10 cellular contexts compared by ENCODE assay signal in the genomic region with DNA sequence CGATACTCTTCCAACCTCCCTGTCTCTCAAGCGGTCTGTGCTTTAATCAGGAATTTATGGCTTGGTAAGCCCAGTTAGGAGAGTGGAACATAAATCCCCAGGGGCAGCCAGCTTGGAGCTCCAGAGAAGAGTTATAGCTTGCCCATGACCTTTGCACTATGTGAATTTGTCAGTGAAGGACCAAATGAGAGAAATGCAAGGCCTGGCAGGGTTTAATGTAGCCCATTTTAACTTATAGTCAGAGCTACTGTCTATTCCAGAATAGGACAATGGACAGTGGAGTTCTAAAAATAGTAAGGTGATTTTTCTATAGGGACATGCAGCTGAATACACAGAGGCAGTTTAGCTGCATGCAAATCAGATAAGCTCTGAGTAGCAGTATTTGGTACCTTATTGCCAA.
DNase-seq lines count a peak whose midpoint lies in the region; ATAC-seq, FAIRE-seq and TF ChIP-seq lines count a peak whose summit lies in the region.
"Had no signal": no experiment of that assay in that cellular context is flagged by ENCODE, and none has a peak within 500 bp of the region (broad histone marks: within the 10 kb centered on the region; RNA-seq: fewer than 3 reads in every experiment).

No MANE protein-coding gene starts in this region.

- H3K36me3 ChIP-seq in right atrium auricular region, result no peaks in the 10 kb centered on the region
- H3K36me3 ChIP-seq in bronchial epithelial cell (ENCODE audit: control insufficient read depth, insufficient read depth, low read length), result no peaks in the 10 kb centered on the region
- no peaks in the 10 kb centered on the region for H3K36me3 ChIP-seq in muscle layer of duodenum (ENCODE audit: control insufficient read depth in 1 of 2, insufficient read depth in 2 of 2, low read length in 2 of 2)
- H3K36me3 ChIP-seq in aorta (ENCODE audit: control insufficient read depth in 1 of 2, insufficient read depth in 2 of 2, low read length in 1 of 2), result no peaks in the 10 kb centered on the region
- no peaks in the 10 kb centered on the region; the same call in 1 of the 2 replicates for H3K36me3 ChIP-seq in MG63

- no peaks in the 10 kb centered on the region for H3K9me3 ChIP-seq in right atrium auricular region
- H3K9me3 ChIP-seq in muscle layer of duodenum (ENCODE audit: control insufficient read depth in 1 of 2, low read length in 2 of 2), result no peaks in the 10 kb centered on the region
- H3K9me3 ChIP-seq in aorta (ENCODE audit: control insufficient read depth, low read length), result no peaks in the 10 kb centered on the region
- peaks cover 7% of the 10 kb centered on the region for H3K9me3 ChIP-seq in MG63

- H3K27me3 ChIP-seq in right atrium auricular region (no peaks in the 10 kb centered on the region), bronchial epithelial cell (ENCODE audit: control insufficient read depth, insufficient read depth, low read length) (no peaks in the 10 kb centered on the region), muscle layer of duodenum (ENCODE audit: low read depth, low read length) (no peaks in the 10 kb centered on the region), aorta (ENCODE audit: control insufficient read depth in 1 of 2, insufficient read depth in 2 of 2, low read length in 1 of 2) (no peaks in the 10 kb centered on the region), MG63 (no peaks in the 10 kb centered on the region)

- H3K4me3 ChIP-seq in right atrium auricular region (no peak overlapping the region), bronchial epithelial cell (ENCODE audit: low read depth, low read length) (no peak overlapping the region), muscle layer of duodenum (ENCODE audit: low read depth in 1 of 2, low read length in 2 of 2) (no peak overlapping the region), aorta (ENCODE audit: low read length in 2 of 2) (no peak overlapping the region), MG63 (no peak overlapping the region)

- TF ChIP-seq CTCF in right atrium auricular region (IDR thresholded peaks at IDR 0.05), result no peak
- no peak for TF ChIP-seq CTCF in bronchial epithelial cell (IDR thresholded peaks at IDR 0.05; ENCODE audit: insufficient read depth, low read length, severe bottlenecking)

- 41 to 51% methylated on average over 2 of the region's 2 CpGs for WGBS in aorta, 2 donors

- ATAC-seq in Right ventricle myocardium inferior, result no peak
- no peak for ATAC-seq in aorta (ENCODE audit: low FRiP score)
- ATAC-seq: naive thymus-derived CD8-positive, alpha-beta T cell had no signal

- H3K4me1 ChIP-seq in right atrium auricular region (peaks cover 0 to 56% of the 10 kb centered on the region in 2 donors), muscle layer of duodenum (ENCODE audit: control insufficient read depth in 1 of 2, insufficient read depth in 2 of 2, low read length in 2 of 2) (peaks cover 27 to 33% of the 10 kb centered on the region in 2 donors), aorta (ENCODE audit: control insufficient read depth in 1 of 2, insufficient read depth in 2 of 2, low read length in 2 of 2) (peaks cover 7 to 17% of the 10 kb centered on the region in 2 donors)

- no peak for FAIRE-seq in bronchial epithelial cell (lab: Jason Lieb, UNC)

- H3K27ac ChIP-seq in right atrium auricular region, result peak overlapping the region; percentile 82 to 91
- H3K27ac ChIP-seq in muscle layer of duodenum (ENCODE audit: low read length), result peak overlapping the region; percentile 86
- H3K27ac ChIP-seq in aorta (ENCODE audit: low read depth in 1 of 2, low read length in 2 of 2), result peak overlapping the region; percentile 74 to 91

- intact Hi-C loops in Right ventricle myocardium inferior (cut with DNase I) (loop anchor here (5.0 kb wide), 1 partner anchor 80 kb away; no protein-coding TSS in a partner anchor), aorta (cut with DNase I) (loop anchor here (5.0 to 10.0 kb wide), 3 partner anchors 35 to 168 kb away; a partner anchor contains a TSS)

- no peak for DNase-seq in right atrium auricular region (ENCODE audit: low spot score)
- DNase-seq in Right ventricle myocardium inferior (ENCODE audit: missing footprints), result no peak
- DNase-seq in bronchial epithelial cell (ENCODE audit: low read depth), result peak; percentile 22
- DNase-seq in aorta, result no peak
- DNase-seq in COR-L47 (lab: John Stamatoyannopoulos, UW), result no peak
- DNase-seq in MG63, result no peak
- DNase-seq in activated naive CD4-positive, alpha-beta T cell (lab: John Stamatoyannopoulos, UW), result no peak
- DNase-seq: hippocampal formation; naive thymus-derived CD8-positive, alpha-beta T cell had no signal
